ENCODE assay signal across 14 cellular contexts in the genomic region with DNA sequence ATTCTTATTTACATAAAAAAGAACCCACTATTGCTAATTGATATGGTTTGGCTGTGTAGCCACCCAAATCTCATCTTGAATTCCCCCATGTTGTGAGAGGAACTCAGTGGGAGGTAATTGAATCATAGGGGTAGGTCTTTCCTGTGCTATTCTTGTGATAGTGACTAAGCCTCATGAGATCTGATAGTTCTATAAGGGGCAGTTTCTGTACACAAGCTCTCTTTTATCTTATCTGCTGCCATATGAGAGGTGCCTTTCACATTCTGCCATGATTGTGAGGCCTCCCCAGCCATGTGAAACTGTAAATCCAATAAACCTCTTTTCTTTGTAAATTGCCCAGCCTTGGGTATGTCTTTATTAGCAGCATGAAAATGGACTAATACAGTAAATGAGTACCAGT. TPM values are rescaled to one million over a fixed set of nuclear protein-coding genes. Genes with fewer than 3 reads are reported as not detected.
DNase-seq lines count a peak whose midpoint lies in the region; ATAC-seq, FAIRE-seq and TF ChIP-seq lines count a peak whose summit lies in the region.
"Had no signal": no experiment of that assay in that cellular context is flagged by ENCODE, and none has a peak within 500 bp of the region (broad histone marks: within the 10 kb centered on the region; RNA-seq: fewer than 3 reads in every experiment).

No MANE protein-coding gene starts in this region.

- H3K4me1 ChIP-seq in astrocyte (ENCODE audit: insufficient read depth, low read length), result peaks cover 18% of the 10 kb centered on the region

- H3K9me3 Mint-ChIP-seq in astrocyte (ENCODE audit: unreplicated experiment) (peaks cover 8% of the 10 kb centered on the region), endothelial cell (ENCODE audit: unreplicated experiment) (no peaks in the 10 kb centered on the region), type B pancreatic cell (peaks cover 7% of the 10 kb centered on the region)
- peaks cover 6% of the 10 kb centered on the region for H3K9me3 Mint-ChIP-seq in activated T-cell treated with anti-CD3 and anti-CD28 coated beads, Interleukin-2, amount 50 U/mL, for 24 hours

- no peaks in the 10 kb centered on the region for H3K36me3 ChIP-seq in astrocyte (ENCODE audit: insufficient read depth, low read length)
- H3K36me3 ChIP-seq: tibial artery had no signal

- DNase-seq in EH (ENCODE audit: low read depth), result peak; percentile 88
- peak; percentile 93 for DNase-seq in astrocyte (ENCODE audit: low read depth)
- peak; percentile 35 for DNase-seq in kidney glomerular epithelial cell (lab: John Stamatoyannopoulos, UW)
- no peak for DNase-seq in endothelial cell (ENCODE audit: low spot score)
- no peak for DNase-seq in activated T-cell treated with anti-CD3 and anti-CD28 coated beads, Interleukin-2, amount 50 U/mL, for 24 hours
- no peak for DNase-seq in type B pancreatic cell (ENCODE audit: extremely low spot score, unreplicated experiment)
- DNase-seq in NCI-H1930 (lab: John Stamatoyannopoulos, UW), result no peak
- DNase-seq: CD4-positive, alpha-beta T cell; naive B cell; NCI-H2081 treated with DMSO at 0.1 percent for 48 hours; stimulated activated CD4-positive, alpha-beta T cell treated with anti-CD3 and anti-CD28 coated beads, Interleukin-4, amount 100 ng/mL, for 1 hour; tibial artery had no signal

- peak; percentile 61 for ATAC-seq in HG03378 (IDR thresholded peaks at IDR 0.05; ENCODE audit: unreplicated experiment)

- peak overlapping the region; percentile 66 for H3K4me2 ChIP-seq in astrocyte (ENCODE audit: low read length)

- H3K79me2 ChIP-seq in astrocyte (ENCODE audit: insufficient read depth, low read length), result no peaks in the 10 kb centered on the region

- peak overlapping the region; percentile 89 for H3K27ac ChIP-seq in astrocyte (ENCODE audit: low read depth, low read length)

- peak overlapping the region; percentile 53 for H3K9ac ChIP-seq in astrocyte (ENCODE audit: low read length)

- peak; percentile 90 for FAIRE-seq in astrocyte (lab: Jason Lieb, UNC)
- FAIRE-seq: GM12891 had no signal

- no peaks in the 10 kb centered on the region for H3K27me3 ChIP-seq in astrocyte (ENCODE audit: insufficient read depth, low read length)
- H3K27me3 ChIP-seq: tibial artery had no signal

- no peaks in the 10 kb centered on the region for H3K27me3 Mint-ChIP-seq in astrocyte (ENCODE audit: low read depth, unreplicated experiment)
- H3K27me3 Mint-ChIP-seq in endothelial cell (ENCODE audit: unreplicated experiment), result peaks cover 1% of the 10 kb centered on the region
- no peaks in the 10 kb centered on the region for H3K27me3 Mint-ChIP-seq in activated T-cell treated with anti-CD3 and anti-CD28 coated beads, Interleukin-2, amount 50 U/mL, for 24 hours
- no peaks in the 10 kb centered on the region for H3K27me3 Mint-ChIP-seq in type B pancreatic cell
- H3K27me3 Mint-ChIP-seq: CD4-positive, alpha-beta T cell; naive B cell had no signal

- H3K9me3 ChIP-seq in astrocyte (ENCODE audit: insufficient read depth, low read depth, low read length), result no peaks in the 10 kb centered on the region
- H3K9me3 ChIP-seq: tibial artery had no signal

- H3K27ac Mint-ChIP-seq in astrocyte (ENCODE audit: unreplicated experiment) (peak overlapping the region; percentile 81), endothelial cell (ENCODE audit: unreplicated experiment) (no peak overlapping the region), type B pancreatic cell (no peak overlapping the region)
- H3K27ac Mint-ChIP-seq in activated T-cell treated with anti-CD3 and anti-CD28 coated beads, Interleukin-2, amount 50 U/mL, for 24 hours, result no peak overlapping the region
- H3K27ac Mint-ChIP-seq: CD4-positive, alpha-beta T cell; naive B cell had no signal

- H3K36me3 Mint-ChIP-seq in astrocyte (ENCODE audit: low read depth, unreplicated experiment), result no peaks in the 10 kb centered on the region
- no peaks in the 10 kb centered on the region for H3K36me3 Mint-ChIP-seq in endothelial cell (ENCODE audit: low read depth, unreplicated experiment)
- no peaks in the 10 kb centered on the region for H3K36me3 Mint-ChIP-seq in activated T-cell treated with anti-CD3 and anti-CD28 coated beads, Interleukin-2, amount 50 U/mL, for 24 hours (ENCODE audit: low read depth)
- no peaks in the 10 kb centered on the region for H3K36me3 Mint-ChIP-seq in type B pancreatic cell
- H3K36me3 Mint-ChIP-seq: naive B cell had no signal

- TF ChIP-seq CTCF in astrocyte (IDR thresholded peaks at IDR 0.05; ENCODE audit: insufficient read depth, low read depth, low read length) (no peak), endothelial cell (IDR thresholded peaks at IDR 0.05; ENCODE audit: unreplicated experiment) (no peak), type B pancreatic cell (conservative IDR thresholded peaks at IDR 0.05) (no peak)

- no peaks in the 10 kb centered on the region for H4K20me1 ChIP-seq in astrocyte (ENCODE audit: insufficient read depth, low read length)

- no peak overlapping the region for H2AFZ ChIP-seq in astrocyte (ENCODE audit: low read depth, low read length)

- H3K4me3 ChIP-seq in astrocyte (ENCODE audit: insufficient read depth, low read depth, low read length), result peak overlapping the region; percentile 0
- H3K4me3 ChIP-seq: tibial artery had no signal

- H3K4me3 Mint-ChIP-seq in astrocyte (ENCODE audit: unreplicated experiment) (no peak overlapping the region), endothelial cell (ENCODE audit: unreplicated experiment) (no peak overlapping the region), type B pancreatic cell (no peak overlapping the region)
- H3K4me3 Mint-ChIP-seq in activated T-cell treated with anti-CD3 and anti-CD28 coated beads, Interleukin-2, amount 50 U/mL, for 24 hours, result no peak overlapping the region
- H3K4me3 Mint-ChIP-seq: CD4-positive, alpha-beta T cell; naive B cell had no signal

- H3K4me1 Mint-ChIP-seq in astrocyte (ENCODE audit: low read depth, unreplicated experiment) (peaks cover 19% of the 10 kb centered on the region), endothelial cell (ENCODE audit: unreplicated experiment) (no peaks in the 10 kb centered on the region), type B pancreatic cell (ENCODE audit: unreplicated experiment) (no peaks in the 10 kb centered on the region)
- H3K4me1 Mint-ChIP-seq in activated T-cell treated with anti-CD3 and anti-CD28 coated beads, Interleukin-2, amount 50 U/mL, for 24 hours (ENCODE audit: low read depth), result no peaks in the 10 kb centered on the region
- H3K4me1 Mint-ChIP-seq: naive B cell had no signal

RNA-seq across cellular contexts. Expression of a gene that starts 58.2 kb away (rescaled TPM):
- total RNA-seq in astrocyte (8.8 and 9.1 TPM in 2 replicates), endothelial cell (ENCODE audit: unreplicated experiment) (not detected), type B pancreatic cell (ENCODE audit: low replicate concordance) (2.1 TPM in 2 replicates)
- total RNA-seq: CD4-positive, alpha-beta T cell had no signal

Comparison
In these comparisons a context has a peak if more than half of its experiments do, and no peak if none do; other contexts are left out.
1. DNase-seq: peak in EH (single experiment), astrocyte (single experiment) and kidney glomerular epithelial cell (single experiment); none in endothelial cell (single experiment), activated T-cell treated with anti-CD3 and anti-CD28 coated beads, Interleukin-2, amount 50 U/mL, for 24 hours (single experiment), type B pancreatic cell (single experiment) and NCI-H1930 (0 of 2).